ENCODE assay signal across 13 cellular contexts in the genomic region with DNA sequence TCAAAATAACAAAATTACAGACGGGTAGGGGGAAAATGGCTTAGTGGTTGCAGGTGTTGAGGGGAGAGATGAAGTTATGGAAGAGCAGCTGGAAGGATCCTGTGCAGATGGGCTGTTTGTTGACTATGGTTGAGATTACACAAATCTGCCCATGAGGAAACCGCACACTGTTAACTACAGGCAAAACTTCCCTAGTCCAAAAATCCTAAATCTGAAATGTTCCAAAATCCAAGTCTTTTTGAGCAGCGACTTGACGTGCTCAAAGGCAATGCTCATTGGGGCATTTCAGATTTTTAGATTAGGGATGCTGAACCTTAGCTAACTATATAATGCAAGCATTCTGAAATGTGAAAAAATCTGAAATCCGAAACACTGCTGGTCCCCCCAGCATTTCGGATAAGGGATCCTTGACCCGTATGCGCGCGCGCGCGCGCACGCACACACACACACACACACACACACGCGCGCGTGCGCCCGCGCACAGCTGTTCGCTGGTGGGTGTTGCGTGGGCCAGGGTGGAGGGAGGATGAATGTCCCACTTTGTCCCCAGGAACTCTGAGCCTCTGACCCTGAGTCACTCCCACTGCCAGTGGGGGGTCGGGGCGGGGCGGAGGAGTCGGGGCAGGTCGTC. TPM values are rescaled to one million over a fixed set of nuclear protein-coding genes. Genes with fewer than 3 reads are reported as not detected.
DNase-seq lines count a peak whose midpoint lies in the region; ATAC-seq, FAIRE-seq and TF ChIP-seq lines count a peak whose summit lies in the region.
"Had no signal": no experiment of that assay in that cellular context is flagged by ENCODE, and none has a peak within 500 bp of the region (broad histone marks: within the 10 kb centered on the region; RNA-seq: fewer than 3 reads in every experiment).

No MANE protein-coding gene starts in this region.

- H3K4me1 Mint-ChIP-seq in activated naive CD4-positive, alpha-beta T cell treated with anti-CD3 and anti-CD28 coated beads, Interleukin-2, amount 50 U/mL, for 24 hours: peaks cover 17% of the 10 kb centered on the region

- in situ Hi-C loops in ACHN (cut with HindIII; ENCODE audit: low pct_ligation_motif_present, low pct_unique_long_range_greater_than_20kb, low sequenced_read_pairs): no loop called here

- no peak for TF ChIP-seq CTCF in bronchial epithelial cell (IDR thresholded peaks at IDR 0.05; ENCODE audit: insufficient read depth, low read length, severe bottlenecking)
- no peak for TF ChIP-seq CTCF in lower lobe of right lung (IDR thresholded peaks at IDR 0.05)
- no peak for TF ChIP-seq CTCF in upper lobe of left lung (IDR thresholded peaks at IDR 0.05)

- H3K27ac ChIP-seq in lower lobe of right lung (peak overlapping the region; percentile 79), upper lobe of left lung (peak overlapping the region; percentile 82 to 96 (median 90))
- H3K27ac ChIP-seq: HL-60 had no signal

- peaks cover 12% of the 10 kb centered on the region for H3K27me3 Mint-ChIP-seq in activated naive CD4-positive, alpha-beta T cell treated with anti-CD3 and anti-CD28 coated beads, Interleukin-2, amount 50 U/mL, for 24 hours

- H3K4me1 ChIP-seq in lower lobe of right lung (peaks cover 31% of the 10 kb centered on the region), upper lobe of left lung (peaks cover 3 to 41% (median 22%) of the 10 kb centered on the region in 4 donors)

- TF ChIP-seq POLR2A in upper lobe of left lung (IDR thresholded peaks at IDR 0.05): no peak

- H3K27ac Mint-ChIP-seq in activated naive CD4-positive, alpha-beta T cell treated with anti-CD3 and anti-CD28 coated beads, Interleukin-2, amount 50 U/mL, for 24 hours: no peak overlapping the region

- H3K9me3 ChIP-seq in lower lobe of right lung (no peaks in the 10 kb centered on the region), upper lobe of left lung (no peaks in the 10 kb centered on the region)

- no peak for TF ChIP-seq EP300 in upper lobe of left lung (IDR thresholded peaks at IDR 0.05)

- no peaks in the 10 kb centered on the region for H3K36me3 Mint-ChIP-seq in activated naive CD4-positive, alpha-beta T cell treated with anti-CD3 and anti-CD28 coated beads, Interleukin-2, amount 50 U/mL, for 24 hours

- FAIRE-seq in bronchial epithelial cell (lab: Jason Lieb, UNC): no peak

- 82 to 85% methylated on average over 23 to 29 of the region's 29 CpGs for WGBS in upper lobe of left lung, 2 donors

- DNase-seq in activated naive CD4-positive, alpha-beta T cell treated with anti-CD3 and anti-CD28 coated beads, Interleukin-2, amount 50 U/mL, for 16 hours: no peak
- DNase-seq in bronchial epithelial cell (ENCODE audit: low read depth): no peak
- DNase-seq in lower lobe of right lung: no peak
- peak in 1 of 2 donors; percentile 87 for DNase-seq in upper lobe of left lung
- no peak for DNase-seq in ACHN
- DNase-seq: GOT3; NCI-H226; stimulated activated CD4-positive, alpha-beta T cell treated with anti-CD3 and anti-CD28 coated beads, Interleukin-15, amount 100 ng/mL, for 24 hours; T-helper 9 cell had no signal

- no peaks in the 10 kb centered on the region for H3K36me3 ChIP-seq in bronchial epithelial cell (ENCODE audit: control insufficient read depth, insufficient read depth, low read length)
- no peaks in the 10 kb centered on the region for H3K36me3 ChIP-seq in lower lobe of right lung
- peaks cover 0 to 9% (median 0%) of the 10 kb centered on the region in 4 donors for H3K36me3 ChIP-seq in upper lobe of left lung

- H3K9me3 Mint-ChIP-seq in activated naive CD4-positive, alpha-beta T cell treated with anti-CD3 and anti-CD28 coated beads, Interleukin-2, amount 50 U/mL, for 24 hours: no peaks in the 10 kb centered on the region

- no peak for ATAC-seq in lower lobe of right lung
- no peak for ATAC-seq in upper lobe of left lung (ENCODE audit: low FRiP score in 2 of 2)
- ATAC-seq in HG02610 (IDR thresholded peaks at IDR 0.05; ENCODE audit: unreplicated experiment): no peak
- no peak for ATAC-seq in activated CD4-positive, CD25-positive, alpha-beta regulatory T cell treated with anti-CD3 and anti-CD28 coated beads, Interleukin-2, amount 50 U/mL, for 24 hours

- H3K27me3 ChIP-seq in bronchial epithelial cell (ENCODE audit: control insufficient read depth, insufficient read depth, low read length) (no peaks in the 10 kb centered on the region), lower lobe of right lung (ENCODE audit: low read depth) (no peaks in the 10 kb centered on the region), upper lobe of left lung (no peaks in the 10 kb centered on the region)

- intact Hi-C loops in lower lobe of right lung (cut with DNase I): no loop called here

- H3K4me3 Mint-ChIP-seq in activated naive CD4-positive, alpha-beta T cell treated with anti-CD3 and anti-CD28 coated beads, Interleukin-2, amount 50 U/mL, for 24 hours: peak overlapping the region; percentile 32

- H3K4me3 ChIP-seq in bronchial epithelial cell (ENCODE audit: low read depth, low read length) (peak overlapping the region; percentile 49), lower lobe of right lung (peak overlapping the region; percentile 62), upper lobe of left lung (peak overlapping the region in 3 of 4 donors; percentile 50 to 67 (median 60))

RNA-seq across cellular contexts. Expression of gene F2RL3, which starts 6.8 kb away (rescaled TPM):
- under 0.01 TPM in 1 of 2 replicates, not detected in the other for total RNA-seq in bronchial epithelial cell
- total RNA-seq in lower lobe of right lung: 22.5 TPM
- 100 to 1,000 TPM in 1 of 6 donors, 10 to 100 TPM in 4, 1 to 10 TPM in 1; 7.3 to 130 (median 23.2) TPM for total RNA-seq in upper lobe of left lung
